In the genomic region with DNA sequence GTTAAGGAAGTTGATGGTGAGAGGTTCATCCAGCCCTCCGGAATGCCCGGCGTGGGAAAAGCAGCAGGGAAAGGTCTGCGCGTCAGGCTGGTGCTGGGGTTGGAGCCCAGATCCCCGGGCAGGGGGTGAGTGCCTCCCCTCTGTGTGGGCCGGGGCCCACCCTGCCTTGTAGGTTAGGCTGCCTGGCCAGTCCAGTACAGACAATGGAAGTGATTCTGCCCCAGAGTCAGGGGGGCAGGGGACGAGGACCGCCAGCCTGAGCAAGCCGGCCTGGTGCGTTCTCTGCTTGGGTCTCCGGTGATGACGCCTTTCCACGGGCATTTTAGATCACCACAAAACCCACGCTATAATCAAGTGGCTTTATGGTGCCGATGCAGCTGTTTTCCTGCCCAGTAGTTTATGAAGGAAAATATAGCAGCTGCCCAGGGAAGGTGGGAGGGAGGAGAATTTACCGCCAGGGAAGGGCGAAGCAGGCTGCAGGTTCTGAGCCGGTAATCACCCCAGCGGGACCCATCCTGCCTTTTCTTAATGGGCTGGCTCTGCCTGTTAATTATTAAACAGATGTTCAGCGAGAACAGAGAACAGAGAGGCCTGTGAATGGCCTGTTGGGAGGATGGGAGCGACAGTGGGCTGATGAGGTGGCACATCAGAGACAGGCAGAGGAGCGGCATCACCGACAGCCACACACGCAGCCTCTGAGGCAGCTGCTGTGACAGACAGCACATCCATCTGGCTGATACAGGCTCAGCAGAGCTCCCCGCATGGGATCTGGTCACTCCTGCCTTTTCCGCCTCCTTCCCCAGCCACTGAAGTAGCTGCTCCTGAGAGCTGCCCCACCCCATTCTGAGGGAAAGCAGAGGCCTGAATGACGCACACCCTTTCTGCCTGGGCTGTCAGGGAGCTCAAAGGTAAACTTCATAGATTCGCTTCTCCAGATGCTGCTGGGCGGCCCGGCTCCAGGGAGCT, we compare ENCODE assay signal across 9 cellular contexts. TPM values are rescaled to one million over a fixed set of nuclear protein-coding genes. Genes with fewer than 3 reads are reported as not detected.
A peak's percentile ranks its signal among the peaks of the same experiment; 100 is the strongest.
DNase-seq lines count a peak whose midpoint lies in the region; ATAC-seq and TF ChIP-seq lines count a peak whose summit lies in the region.
"Had no signal": no experiment of that assay in that cellular context is flagged by ENCODE, and none has a peak within 500 bp of the region (broad histone marks: within the 10 kb centered on the region; RNA-seq: fewer than 3 reads in every experiment).

No MANE protein-coding gene starts in this region.

- no peaks in the 10 kb centered on the region for H3K79me2 ChIP-seq in hepatocyte

- H4K20me1 ChIP-seq in hepatocyte (ENCODE audit: insufficient read depth, poor library complexity, severe bottlenecking), result no peaks in the 10 kb centered on the region

- H3K9me2 ChIP-seq in hepatocyte (replicated peaks; ENCODE audit: insufficient read depth), result no peaks in the 10 kb centered on the region

- H3K4me1 ChIP-seq in HEK293 (ENCODE audit: control insufficient read depth, insufficient read depth, low read length), result peaks cover 4% of the 10 kb centered on the region; the same call in 1 of the 2 replicates
- H3K4me1 ChIP-seq in hepatocyte (ENCODE audit: insufficient read depth), result peaks cover 36% of the 10 kb centered on the region

- ATAC-seq in sciatic nerve, result peak; percentile 73
- no peak for ATAC-seq in stimulated activated naive B cell treated with anti-CD40 and anti-IgM and Interleukin-4, amounts not matched to agents 10 μg/mL and 1 μg/mL and 100 μg/mL, for 72 hours (replicated peaks)
- ATAC-seq in GM18868 (IDR thresholded peaks at IDR 0.05; ENCODE audit: unreplicated experiment), result no peak

- H3K36me3 Mint-ChIP-seq in stimulated activated naive B cell treated with anti-CD40 and anti-IgM and Interleukin-4, amounts not matched to agents 10 μg/mL and 1 μg/mL and 100 μg/mL, for 72 hours, result peaks cover 45 to 69% of the 10 kb centered on the region in 2 donors

- no peak overlapping the region for H3K27ac ChIP-seq in HEK293 (ENCODE audit: extremely low read depth, low read depth, low read length)
- peak overlapping the region; percentile 83 for H3K27ac ChIP-seq in hepatocyte

- peaks cover 19 to 24% of the 10 kb centered on the region in 2 donors for H3K4me1 Mint-ChIP-seq in stimulated activated naive B cell treated with anti-CD40 and anti-IgM and Interleukin-4, amounts not matched to agents 10 μg/mL and 1 μg/mL and 100 μg/mL, for 72 hours

- H3K9me3 Mint-ChIP-seq in stimulated activated naive B cell treated with anti-CD40 and anti-IgM and Interleukin-4, amounts not matched to agents 10 μg/mL and 1 μg/mL and 100 μg/mL, for 72 hours, result peaks cover 0 to 4% of the 10 kb centered on the region in 2 donors

- CTCF ChIA-PET in HEK293 (lab: Yijun Ruan, JAX), result interaction anchor here (0.6 to 1.1 kb wide), 2 partner anchors 11 to 380 kb away, joined by 3 to 4 read pairs; no protein-coding TSS in a partner anchor

- no peak overlapping the region for H3K27ac Mint-ChIP-seq in stimulated activated naive B cell treated with anti-CD40 and anti-IgM and Interleukin-4, amounts not matched to agents 10 μg/mL and 1 μg/mL and 100 μg/mL, for 72 hours

- H3K4me3 ChIP-seq in HEK293 (ENCODE audit: low read depth, low read length) (no peak overlapping the region; the same call in 1 of the 2 replicates), hepatocyte (no peak overlapping the region)

- DNase-seq in SW480 (ENCODE audit: low spot score) (peak; percentile 92), hepatocyte (ENCODE audit: low spot score) (peak; percentile 93), sciatic nerve (ENCODE audit: low spot score) (no peak), cerebellum (ENCODE audit: low spot score) (no peak), SW 1271 (lab: John Stamatoyannopoulos, UW) (no peak)
- no peak for DNase-seq in stimulated activated naive B cell treated with anti-CD40 and anti-IgM and Interleukin-4, amounts not matched to agents 10 μg/mL and 1 μg/mL and 100 μg/mL, for 72 hours
- DNase-seq: naive B cell had no signal

- H3K27me3 Mint-ChIP-seq in stimulated activated naive B cell treated with anti-CD40 and anti-IgM and Interleukin-4, amounts not matched to agents 10 μg/mL and 1 μg/mL and 100 μg/mL, for 72 hours, result no peaks in the 10 kb centered on the region
- H3K27me3 Mint-ChIP-seq: naive B cell had no signal

- no peak overlapping the region for H2AFZ ChIP-seq in hepatocyte

- peak overlapping the region; percentile 66 for H3K4me2 ChIP-seq in hepatocyte

- intact Hi-C loops in sciatic nerve (cut with DNase I), result no loop called here

- no peaks in the 10 kb centered on the region for H3K9me3 ChIP-seq in HEK293 (ENCODE audit: control insufficient read depth, insufficient read depth, low read depth, low read length)
- H3K9me3 ChIP-seq in hepatocyte (ENCODE audit: low read depth), result no peaks in the 10 kb centered on the region

- H3K27me3 ChIP-seq in hepatocyte, result no peaks in the 10 kb centered on the region

- H3K36me3 ChIP-seq in HEK293 (ENCODE audit: control insufficient read depth in 2 of 2, insufficient read depth in 1 of 2, low read length in 2 of 2) (no peaks in the 10 kb centered on the region), hepatocyte (replicated peaks; ENCODE audit: insufficient read depth, low read depth) (no peaks in the 10 kb centered on the region)

- TF ChIP-seq CTCF in HEK293 (tag by site-specific recombination; IDR thresholded peaks at IDR 0.05), result no peak
- TF ChIP-seq CTCF in hepatocyte (IDR thresholded peaks at IDR 0.05; ENCODE audit: poor library complexity), result no peak

- no peak overlapping the region for H3K4me3 Mint-ChIP-seq in stimulated activated naive B cell treated with anti-CD40 and anti-IgM and Interleukin-4, amounts not matched to agents 10 μg/mL and 1 μg/mL and 100 μg/mL, for 72 hours
- H3K4me3 Mint-ChIP-seq: naive B cell had no signal

- WGBS in hepatocyte (ENCODE audit: low lambda C conversion rate, missing lambda C conversion rate), result 42% methylated on average over 31 of the region's 31 CpGs

- POLR2A ChIA-PET in HEK293 (lab: Yijun Ruan, JAX), result no interaction called here

TF ChIP-seq in HEK293, 187 proteins besides CTCF, POLR2A, EP300 and RAD21 (continues in another document):
- TF ChIP-seq ZNF629 (tag by site-specific recombination; IDR thresholded peaks at IDR 0.05) (no peak), ZNF280C (tag by site-specific recombination; IDR thresholded peaks at IDR 0.05) (no peak), ZBTB17 (tag by site-specific recombination; IDR thresholded peaks at IDR 0.05) (peak; percentile 50), ZNF121 (tag by site-specific recombination; IDR thresholded peaks at IDR 0.05) (no peak), PRDM1 (tag by site-specific recombination; IDR thresholded peaks at IDR 0.05) (peak; percentile 9; the same call in 1 of the 2 replicates), ZBTB20 (tag by site-specific recombination; IDR thresholded peaks at IDR 0.05) (no peak), KLF17 (tag by site-specific recombination; IDR thresholded peaks at IDR 0.05) (peak; percentile 47; the same call in 1 of the 2 replicates), OSR2 (tag by site-specific recombination; IDR thresholded peaks at IDR 0.05) (peak; percentile 66; the same call in 1 of the 2 replicates), ZNF26 (tag by site-specific recombination; IDR thresholded peaks at IDR 0.05) (no peak), YY1 (tag by site-specific recombination; IDR thresholded peaks at IDR 0.05) (no peak), ZBTB7A (tag by site-specific recombination; IDR thresholded peaks at IDR 0.05; ENCODE audit: low read depth) (no peak), ZNF654 (tag by site-specific recombination; IDR thresholded peaks at IDR 0.05; ENCODE audit: low read depth) (no peak), ZNF19 (tag by site-specific recombination; IDR thresholded peaks at IDR 0.05; ENCODE audit: low read depth) (no peak), ZNF623 (tag by site-specific recombination; IDR thresholded peaks at IDR 0.05) (no peak), ZNF394 (tag by site-specific recombination; IDR thresholded peaks at IDR 0.05; ENCODE audit: borderline replicate concordance) (no peak), ZNF501 (tag by site-specific recombination; IDR thresholded peaks at IDR 0.05) (no peak)

RNA-seq across cellular contexts. Expression of gene BDH1, which starts 35.2 kb away (rescaled TPM):
- total RNA-seq in hepatocyte (62.9 and 64.2 TPM in 2 replicates), sciatic nerve (9.7 TPM), cerebellum (15.3 TPM)
- polyA plus RNA-seq in hepatocyte, result 40.3 and 61.8 TPM in 2 replicates

Comparison
In these comparisons a context has a peak if more than half of its experiments do, and no peak if none do; other contexts are left out.
1. DNase-seq: peak in SW480 (single experiment) and hepatocyte (single experiment); none in sciatic nerve (single experiment), stimulated activated naive B cell treated with anti-CD40 and anti-IgM and Interleukin-4, amounts not matched to agents 10 μg/mL and 1 μg/mL and 100 μg/mL, for 72 hours (single experiment), cerebellum (single experiment) and SW 1271 (0 of 2).